ENCODE assay signal across 10 cellular contexts in genomic region chr19:3494051-3494450, GRCh38. TPM values are rescaled to one million over a fixed set of nuclear protein-coding genes. Genes with fewer than 3 reads are reported as not detected.
DNase-seq lines count a peak whose midpoint lies in the region; ATAC-seq, FAIRE-seq and TF ChIP-seq lines count a peak whose summit lies in the region.
"Had no signal": no experiment of that assay in that cellular context is flagged by ENCODE, and none has a peak within 500 bp of the region (broad histone marks: within the 10 kb centered on the region; RNA-seq: fewer than 3 reads in every experiment).

No MANE protein-coding gene starts in this region.

- TF ChIP-seq CTCF in RWPE1 (conservative IDR thresholded peaks at IDR 0.05; ENCODE audit: low read depth) (no peak), retinal pigment epithelial cell (conservative IDR thresholded peaks at IDR 0.05; ENCODE audit: low read depth, low read length) (no peak), transverse colon (IDR thresholded peaks at IDR 0.05) (no peak), omental fat pad (IDR thresholded peaks at IDR 0.05) (no peak)

- peak; percentile 84 for DNase-seq in GM12891 (ENCODE audit: insufficient read length, low spot score)
- DNase-seq in RWPE1 (ENCODE audit: low spot score) = peak; percentile 59
- peak; percentile 34 for DNase-seq in retinal pigment epithelial cell (ENCODE audit: low read depth)
- no peak for DNase-seq in transverse colon
- DNase-seq in cerebellar cortex (ENCODE audit: low spot score) = no peak
- DNase-seq in omental fat pad (ENCODE audit: low spot score) = no peak

- FAIRE-seq in GM12891 (lab: Jason Lieb, UNC) = no peak

- no peaks in the 10 kb centered on the region for H3K9me3 ChIP-seq in transverse colon
- H3K9me3 ChIP-seq: prostate gland had no signal

- intact Hi-C loops in transverse colon (cut with DNase I; ENCODE audit: low total_unique reads) = no loop called here

- H3K4me1 ChIP-seq in transverse colon = peaks cover 0 to 6% (median 0%) of the 10 kb centered on the region in 4 donors
- H3K4me1 ChIP-seq: prostate gland had no signal

- POLR2A ChIA-PET in RWPE1 (lab: Yijun Ruan, JAX; ENCODE audit: low non-redundant PET) = no interaction called here

- in situ Hi-C loops in transverse colon (cut with MboI; ENCODE audit: low pct_ligation_motif_present in 1 of 4, low pct_unique_long_range_greater_than_20kb in 1 of 4, low sequenced_read_pairs in 3 of 4) = no loop called here

- H3K27ac ChIP-seq in RWPE1 (no peak overlapping the region), cingulate gyrus (ENCODE audit: low read depth, low read length) (peak overlapping the region; percentile 97), transverse colon (no peak overlapping the region)
- H3K27ac ChIP-seq: prostate gland had no signal

- no peak overlapping the region for H3K4me3 ChIP-seq in retinal pigment epithelial cell (ENCODE audit: low read length)
- H3K4me3 ChIP-seq in transverse colon = no peak overlapping the region
- H3K4me3 ChIP-seq: prostate gland had no signal

- TF ChIP-seq EP300 in transverse colon (IDR thresholded peaks at IDR 0.05; ENCODE audit: low read depth) = no peak

- WGBS in transverse colon (ENCODE audit: low coverage in 1 of 2), 2 donors = 88% methylated on average over 14 of the region's 15 CpGs; no CpG with 5 or more reads in 1 of the 2 donors

- peaks cover 0 to 21% (median 7%) of the 10 kb centered on the region in 4 donors for H3K36me3 ChIP-seq in transverse colon

- CTCF ChIA-PET in RWPE1 (lab: Yijun Ruan, JAX) = interaction anchor here (0.6 kb wide), 1 partner anchor 65 kb away, joined by 3 read pairs; no protein-coding TSS in a partner anchor

- TF ChIP-seq POLR2A in GM12891 (IDR thresholded peaks at IDR 0.05; ENCODE audit: low read depth, low read length) = no peak
- TF ChIP-seq POLR2A in transverse colon (IDR thresholded peaks at IDR 0.05) = no peak

- ATAC-seq in GM21367 (IDR thresholded peaks at IDR 0.05; ENCODE audit: unreplicated experiment) (no peak), omental fat pad (ENCODE audit: low FRiP score) (no peak)

- no peaks in the 10 kb centered on the region for H3K27me3 ChIP-seq in transverse colon

TF ChIP-seq in GM12891, 5 proteins besides CTCF, POLR2A, EP300 and RAD21:
- TF ChIP-seq POU2F2 (IDR thresholded peaks at IDR 0.05; ENCODE audit: low read depth, low read length) = no peak
- TF ChIP-seq POLR2AphosphoS5 (IDR thresholded peaks at IDR 0.05; ENCODE audit: low read depth, low read length) = no peak
- no peak for TF ChIP-seq PAX5 (IDR thresholded peaks at IDR 0.05; ENCODE audit: insufficient read depth, low read length, severe bottlenecking)
- no peak for TF ChIP-seq SPI1 (IDR thresholded peaks at IDR 0.05; ENCODE audit: low read depth, low read length)
- TF ChIP-seq TAF1 (IDR thresholded peaks at IDR 0.05; ENCODE audit: low read depth, low read length) = no peak
TF ChIP-seq in GM12891: peak in this region for 0.

RNA-seq across cellular contexts. Expression of gene DOHH, which starts 6.4 kb away (rescaled TPM):
- polyA plus RNA-seq in GM12891 (2012; ENCODE audit: low read depth, missing spikeins) = 10.9 TPM
- total RNA-seq in transverse colon = 10 to 100 TPM in 2 of 4 donors, 1 to 10 TPM in 2; 7.2 to 13.5 (median 10.8) TPM
- 10 to 100 TPM; 11.7 to 28.1 (median 13.0) TPM for total RNA-seq in omental fat pad

RNA-seq across cellular contexts. Expression of gene SMIM44, which starts 10.8 kb away (rescaled TPM):
- polyA plus RNA-seq in GM12891 (2012; ENCODE audit: low read depth, missing spikeins) = not detected
- total RNA-seq in transverse colon = 10 to 100 TPM in 1 of 4 donors, 1 to 10 TPM in 1, not detected in 2; 4.1 to 15.3 TPM
- total RNA-seq in omental fat pad = not detected
- total RNA-seq: M059J had no signal

RNA-seq across cellular contexts. Expression of gene FZR1, which starts 12.1 kb away (rescaled TPM):
- 18.0 TPM for polyA plus RNA-seq in GM12891 (2012; ENCODE audit: low read depth, missing spikeins)
- total RNA-seq in transverse colon (100 to 1,000 TPM in 1 of 4 donors, 10 to 100 TPM in 3; 29.1 to 107 (median 35.3) TPM), omental fat pad (10 to 100 TPM; 10.0 to 33.1 (median 15.3) TPM)

RNA-seq across cellular contexts. Expression of gene SMIM24, which starts 13.7 kb away (rescaled TPM):
- 2.4 TPM for polyA plus RNA-seq in GM12891 (2012; ENCODE audit: low read depth, missing spikeins)
- total RNA-seq in transverse colon (100 to 1,000 TPM in 1 of 4 donors, 10 to 100 TPM in 3; 18.7 to 100 (median 85.5) TPM), omental fat pad (not detected)
- total RNA-seq: M059J had no signal

RNA-seq across cellular contexts. Expression of gene TEKTIP1, which starts 44.9 kb away (rescaled TPM):
- polyA plus RNA-seq in GM12891 (2012; ENCODE audit: low read depth, missing spikeins) = 0.63 TPM
- total RNA-seq in transverse colon (1 to 10 TPM in 2 of 4 donors, not detected in 2; 2.5 to 5.2 TPM), omental fat pad (1 to 10 TPM in 1 of 4 donors, not detected in 3; 1.4 TPM)
- total RNA-seq: M059J had no signal

Comparison
In these comparisons a context has a peak if more than half of its experiments do, and no peak if none do; other contexts are left out.
1. DNase-seq: peak in GM12891 (single experiment), RWPE1 (single experiment) and retinal pigment epithelial cell (single experiment); none in transverse colon (single experiment), cerebellar cortex (single experiment) and omental fat pad (single experiment).